In the genomic region with DNA sequence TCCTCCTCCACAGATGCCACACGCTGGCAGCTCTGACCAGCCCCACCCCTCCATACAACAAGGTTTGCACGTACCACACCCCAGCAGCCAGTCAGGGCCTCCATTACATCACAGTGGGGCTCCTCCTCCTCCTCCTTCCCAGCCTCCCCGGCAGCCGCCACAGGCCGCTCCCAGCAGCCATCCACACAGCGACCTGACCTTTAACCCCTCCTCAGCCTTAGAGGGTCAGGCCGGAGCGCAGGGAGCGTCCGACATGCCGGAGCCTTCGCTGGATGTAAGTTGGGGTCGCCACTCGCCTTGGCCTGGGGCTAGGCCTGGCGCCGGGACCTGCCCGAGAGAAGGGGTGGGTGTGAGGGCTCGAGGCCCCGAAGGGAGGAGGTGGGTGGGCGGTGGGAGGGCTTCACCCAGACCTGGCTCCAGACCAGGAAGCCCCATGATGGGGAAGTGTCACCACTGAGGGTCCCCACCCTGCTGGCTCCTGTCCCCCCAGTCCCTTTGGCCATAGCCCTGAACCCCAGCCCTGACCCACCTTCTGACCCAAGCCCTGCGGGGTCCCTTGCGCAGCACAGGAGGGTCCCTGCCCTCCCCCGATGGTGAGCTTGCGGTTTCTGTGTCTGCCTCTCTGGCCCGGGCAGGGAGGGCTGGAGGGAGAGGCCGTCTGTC, we compare ENCODE assay signal across 20 cellular contexts. TPM values are rescaled to one million over a fixed set of nuclear protein-coding genes. Genes with fewer than 3 reads are reported as not detected.
A peak's percentile ranks its signal among the peaks of the same experiment; 100 is the strongest.
DNase-seq lines count a peak whose midpoint lies in the region; ATAC-seq, FAIRE-seq and TF ChIP-seq lines count a peak whose summit lies in the region.
"Had no signal": no experiment of that assay in that cellular context is flagged by ENCODE, and none has a peak within 500 bp of the region (broad histone marks: within the 10 kb centered on the region; RNA-seq: fewer than 3 reads in every experiment).

No MANE protein-coding gene starts in this region.

- TF ChIP-seq CTCF in SK-N-SH (IDR thresholded peaks at IDR 0.05) = no peak
- TF ChIP-seq CTCF in colonic mucosa (IDR thresholded peaks at IDR 0.05) = no peak
- TF ChIP-seq CTCF in spleen (IDR thresholded peaks at IDR 0.05 in 8 of 11, conservative IDR thresholded peaks at IDR 0.05 in 3 of 11) = no peak

- H3K79me2 ChIP-seq in SK-N-SH (ENCODE audit: insufficient read depth) = no peaks in the 10 kb centered on the region

- TF ChIP-seq EP300 in SK-N-SH (IDR thresholded peaks at IDR 0.05; ENCODE audit: borderline replicate concordance in 1 of 2, low read depth in 1 of 2, low read length in 1 of 2) = no peak

- no peak overlapping the region for H3K4me2 ChIP-seq in SK-N-SH

- H3K36me3 ChIP-seq in SK-N-SH (replicated peaks in 1 of 2; ENCODE audit: control insufficient read depth in 1 of 2, insufficient read depth in 2 of 2, low read length in 1 of 2) (peaks cover 19 to 83% of the 10 kb centered on the region in 2 experiments), colonic mucosa (peaks cover 8% of the 10 kb centered on the region), spleen (peaks cover 6 to 98% (median 86%) of the 10 kb centered on the region in 6 donors)

- H4K20me1 ChIP-seq in SK-N-SH (ENCODE audit: insufficient read depth) = 0 out of 2 replicates have a peak, but pooled peaks cover 4% of the 10 kb centered on the region

- intact Hi-C loops in colonic mucosa (cut with DNase I) (no loop called here), left colon (cut with DNase I, micrococcal nuclease) (no loop called here), spleen (cut with DNase I; ENCODE audit: low total_unique reads) (no loop called here)

- no peak overlapping the region for H3K4me3 ChIP-seq in SK-N-SH (ENCODE audit: low read depth in 2 of 2, low read length in 1 of 2)
- no peak overlapping the region for H3K4me3 ChIP-seq in colonic mucosa
- no peak overlapping the region for H3K4me3 ChIP-seq in spleen

- no peaks in the 10 kb centered on the region for H3K9me3 ChIP-seq in SK-N-SH
- H3K9me3 ChIP-seq in colonic mucosa = no peaks in the 10 kb centered on the region
- H3K9me3 ChIP-seq in spleen = no peaks in the 10 kb centered on the region

- no peaks in the 10 kb centered on the region for H3K9me2 ChIP-seq in SK-N-SH

- FAIRE-seq in HTR-8/SVneo (lab: Jason Lieb, UNC) = no peak
- FAIRE-seq: RCC 7860 had no signal

- peak overlapping the region in 1 of 2 experiments; percentile 44; a peak in 1 of 4 replicates for H3K27ac ChIP-seq in SK-N-SH (ENCODE audit: low read depth in 2 of 2, low read length in 1 of 2)
- H3K27ac ChIP-seq in colonic mucosa = no peak overlapping the region
- H3K27ac ChIP-seq in spleen = peak overlapping the region in 2 of 8 donors; percentile 28 to 40

- POLR2A ChIA-PET in SK-N-SH (lab: Yijun Ruan, JAX) = no interaction called here

- H3F3A ChIP-seq in SK-N-SH (replicated peaks; ENCODE audit: insufficient read depth) = peaks cover 19% of the 10 kb centered on the region

- ATAC-seq in SK-N-SH treated with all-trans-retinoic acid at 6 μM for 48 hours = no peak
- peak; percentile 77 for ATAC-seq in left colon
- ATAC-seq in HG02588 (IDR thresholded peaks at IDR 0.05; ENCODE audit: unreplicated experiment) = no peak

- H3K4me1 ChIP-seq in SK-N-SH (ENCODE audit: control insufficient read depth in 1 of 2, insufficient read depth in 2 of 2, low read depth in 1 of 2, low read length in 1 of 2) (peaks cover 0 to 57% of the 10 kb centered on the region in 2 experiments; a peak in 1 of 4 replicates), colonic mucosa (peaks cover 5% of the 10 kb centered on the region), spleen (peaks cover 0 to 33% (median 7%) of the 10 kb centered on the region in 6 donors)

- whole genome bisulfite sequencing in SK-N-SH (ENCODE audit: low lambda C conversion rate) = 91% methylated on average over 24 of the region's 26 CpGs
- 83 to 91% (median 86%) methylated on average over 25 to 26 of the region's 26 CpGs for WGBS in spleen, 5 donors

- H3K27me3 ChIP-seq in SK-N-SH (ENCODE audit: insufficient read depth) (no peaks in the 10 kb centered on the region), colonic mucosa (no peaks in the 10 kb centered on the region), spleen (replicated peaks in 1 of 7) (no peaks in the 10 kb centered on the region)

- no peak overlapping the region for H2AFZ ChIP-seq in SK-N-SH (ENCODE audit: low read depth)

- H3K9ac ChIP-seq in SK-N-SH (no peak overlapping the region), colonic mucosa (ENCODE audit: low read depth in 2 of 2, low read length in 2 of 2) (no peak overlapping the region)

- CTCF ChIA-PET in SK-N-SH (lab: Yijun Ruan, JAX) = no interaction called here

- no peak for TF ChIP-seq RAD21 in SK-N-SH (IDR thresholded peaks at IDR 0.05; ENCODE audit: low read length)

- no peak for TF ChIP-seq POLR2A in spleen (IDR thresholded peaks at IDR 0.05)

- DNase-seq in SK-N-SH (peak; percentile 42), colonic mucosa (peak; percentile 81), left colon (peak; percentile 52 to 58), spleen (peak; percentile 52), HTR-8/SVneo (ENCODE audit: insufficient read length, low spot score) (no peak), germinal center (ENCODE audit: low spot score) (no peak)
- DNase-seq: 8988T; activated CD4-positive, alpha-beta T cell treated with anti-CD3 and anti-CD28 coated beads for 48 hours; aorta; CD4-positive, CD25-positive, alpha-beta regulatory T cell; effector CD4-positive, alpha-beta T cell; EL; foreskin melanocyte; NCI-H1694 treated with DMSO at 0.1 percent for 48 hours; stimulated activated CD4-positive, alpha-beta T cell treated with anti-CD3 and anti-CD28 coated beads, Interleukin-2, amount 100 ng/mL, for 24 hours; stimulated activated CD8-positive, alpha-beta memory T cell treated with anti-CD3 and anti-CD28 coated beads, Interleukin-4, amount 100 ng/mL, for 48 hours; T-helper 2 cell had no signal

TF ChIP-seq in SK-N-SH, 30 proteins besides CTCF, POLR2A, EP300 and RAD21:
- TF ChIP-seq, protein P1, sequence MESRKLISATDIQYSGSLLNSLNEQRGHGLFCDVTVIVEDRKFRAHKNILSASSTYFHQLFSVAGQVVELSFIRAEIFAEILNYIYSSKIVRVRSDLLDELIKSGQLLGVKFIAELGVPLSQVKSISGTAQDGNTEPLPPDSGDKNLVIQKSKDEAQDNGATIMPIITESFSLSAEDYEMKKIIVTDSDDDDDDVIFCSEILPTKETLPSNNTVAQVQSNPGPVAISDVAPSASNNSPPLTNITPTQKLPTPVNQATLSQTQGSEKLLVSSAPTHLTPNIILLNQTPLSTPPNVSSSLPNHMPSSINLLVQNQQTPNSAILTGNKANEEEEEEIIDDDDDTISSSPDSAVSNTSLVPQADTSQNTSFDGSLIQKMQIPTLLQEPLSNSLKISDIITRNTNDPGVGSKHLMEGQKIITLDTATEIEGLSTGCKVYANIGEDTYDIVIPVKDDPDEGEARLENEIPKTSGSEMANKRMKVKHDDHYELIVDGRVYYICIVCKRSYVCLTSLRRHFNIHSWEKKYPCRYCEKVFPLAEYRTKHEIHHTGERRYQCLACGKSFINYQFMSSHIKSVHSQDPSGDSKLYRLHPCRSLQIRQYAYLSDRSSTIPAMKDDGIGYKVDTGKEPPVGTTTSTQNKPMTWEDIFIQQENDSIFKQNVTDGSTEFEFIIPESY (IDR thresholded peaks at IDR 0.05; ENCODE audit: borderline replicate concordance, low read depth) = no peak
- TF ChIP-seq TCF12 (IDR thresholded peaks at IDR 0.05) = no peak

TF ChIP-seq in SK-N-SH treated with all-trans-retinoic acid at 6 μM for 48 hours, 23 proteins besides CTCF, POLR2A, EP300 and RAD21:
- no peak for TF ChIP-seq ZFP30 (CRISPR knock-in tag; IDR thresholded peaks at IDR 0.05)
- no peak for TF ChIP-seq ZNF565 (CRISPR knock-in tag; conservative IDR thresholded peaks at IDR 0.05; ENCODE audit: low read depth)

RNA-seq across cellular contexts. Expression of gene PPIF, which starts 36.2 kb away (rescaled TPM):
- 73.8 and 85.9 TPM in 2 replicates for polyA plus RNA-seq in SK-N-SH (2012; rRNA removed)
- 64.9 and 80.6 TPM in 2 replicates for polyA plus RNA-seq in SK-N-SH (2012; cell fraction: cytosol; rRNA removed)
- polyA plus RNA-seq in SK-N-SH (2012; cell fraction: nucleus; rRNA removed) = 163 and 169 TPM in 2 replicates
- 100 to 1,000 TPM in 1 of 2 donors, 10 to 100 TPM in 1; 99.3 to 154 TPM for total RNA-seq in colonic mucosa
- 100 to 1,000 TPM in 1 of 2 donors, 10 to 100 TPM in 1; 86.6 to 105 TPM for total RNA-seq in left colon
- 10 to 100 TPM; 65.0 to 99.3 (median 73.2) TPM for total RNA-seq in spleen
- 10 to 100 TPM; 29.2 to 66.9 (median 33.5) TPM for polyA plus RNA-seq in spleen

Comparison
In these comparisons a context has a peak if more than half of its experiments do, and no peak if none do; other contexts are left out.
1. DNase-seq: peak in SK-N-SH (single experiment), colonic mucosa (single experiment), left colon (2 of 2) and spleen (single experiment); none in HTR-8/SVneo (single experiment) and germinal center (single experiment).